Comparison of ENCODE assay signal across 13 cellular contexts in genomic region chr14:73143003-73143402, GRCh38.
DNase-seq lines count a peak whose midpoint lies in the region; ATAC-seq lines count a peak whose summit lies in the region.
"Had no signal": no experiment of that assay in that cellular context is flagged by ENCODE, and none has a peak within 500 bp of the region (broad histone marks: within the 10 kb centered on the region; RNA-seq: fewer than 3 reads in every experiment).

No MANE protein-coding gene starts in this region.

- no peak for ATAC-seq in memory B cell (ENCODE audit: low read depth)
- no peak for ATAC-seq in HG03039 (IDR thresholded peaks at IDR 0.05; ENCODE audit: unreplicated experiment)

- H3K27ac Mint-ChIP-seq in T-helper 2 cell treated with Interferon-gamma antibody and Interleukin-4, amounts not matched to agents 5 μg/mL and 100 μg/mL, for 36 hours: peak overlapping the region; percentile 39
- peak overlapping the region; percentile 65 for H3K27ac Mint-ChIP-seq in memory B cell
- H3K27ac Mint-ChIP-seq: activated naive CD8-positive, alpha-beta T cell treated with anti-CD3 and anti-CD28 coated beads, Interleukin-2, amount 10 ng/mL, durations not matched to agents 7 days and 5 days had no signal

- no peaks in the 10 kb centered on the region for H3K27me3 Mint-ChIP-seq in T-helper 2 cell treated with Interferon-gamma antibody and Interleukin-4, amounts not matched to agents 5 μg/mL and 100 μg/mL, for 36 hours (ENCODE audit: low read depth)
- H3K27me3 Mint-ChIP-seq in memory B cell: no peaks in the 10 kb centered on the region
- H3K27me3 Mint-ChIP-seq: activated naive CD8-positive, alpha-beta T cell treated with anti-CD3 and anti-CD28 coated beads, Interleukin-2, amount 10 ng/mL, durations not matched to agents 7 days and 5 days had no signal

- DNase-seq in T-helper 2 cell treated with Interferon-gamma antibody and Interleukin-4, amounts not matched to agents 5 μg/mL and 100 μg/mL, for 36 hours (ENCODE audit: low spot score): no peak
- DNase-seq in T-helper 2 cell (no peak), astrocyte of the hippocampus (ENCODE audit: low read depth, low spot score) (peak; percentile 25), memory B cell (ENCODE audit: low spot score in 2 of 2) (no peak), substantia nigra (lab: John Stamatoyannopoulos, UW) (peak in 45 of 49 donors; percentile 18 to 81 (median 54))
- no peak for DNase-seq in activated effector memory CD4-positive, alpha-beta T cell treated with Interleukin-2 at 50 U/mL for 16 hours
- DNase-seq in effector CD4-positive, alpha-beta T cell: no peak
- DNase-seq: 8988T; activated CD4-positive, alpha-beta T cell treated with anti-CD3 and anti-CD28 coated beads for 1 hour; activated naive CD8-positive, alpha-beta T cell treated with anti-CD3 and anti-CD28 coated beads, Interleukin-2, amount 10 ng/mL, durations not matched to agents 7 days and 5 days; DMS53; NCI-H345 had no signal

- no peak overlapping the region for H3K4me3 Mint-ChIP-seq in T-helper 2 cell treated with Interferon-gamma antibody and Interleukin-4, amounts not matched to agents 5 μg/mL and 100 μg/mL, for 36 hours
- H3K4me3 Mint-ChIP-seq in memory B cell: no peak overlapping the region
- H3K4me3 Mint-ChIP-seq: activated naive CD8-positive, alpha-beta T cell treated with anti-CD3 and anti-CD28 coated beads, Interleukin-2, amount 10 ng/mL, durations not matched to agents 7 days and 5 days had no signal

- peaks cover 25% of the 10 kb centered on the region for H3K36me3 Mint-ChIP-seq in T-helper 2 cell treated with Interferon-gamma antibody and Interleukin-4, amounts not matched to agents 5 μg/mL and 100 μg/mL, for 36 hours (ENCODE audit: low read depth)
- peaks cover 8% of the 10 kb centered on the region for H3K36me3 Mint-ChIP-seq in memory B cell

- H3K27ac ChIP-seq in substantia nigra (ENCODE audit: low read depth, low read length, poor library complexity, severe bottlenecking): peak overlapping the region; percentile 90

- H3K9me3 Mint-ChIP-seq in T-helper 2 cell treated with Interferon-gamma antibody and Interleukin-4, amounts not matched to agents 5 μg/mL and 100 μg/mL, for 36 hours: no peaks in the 10 kb centered on the region
- H3K9me3 Mint-ChIP-seq in memory B cell: no peaks in the 10 kb centered on the region
- H3K9me3 Mint-ChIP-seq: activated naive CD8-positive, alpha-beta T cell treated with anti-CD3 and anti-CD28 coated beads, Interleukin-2, amount 10 ng/mL, durations not matched to agents 7 days and 5 days had no signal

- H3K4me1 Mint-ChIP-seq in T-helper 2 cell treated with Interferon-gamma antibody and Interleukin-4, amounts not matched to agents 5 μg/mL and 100 μg/mL, for 36 hours (ENCODE audit: low read depth): peaks cover 20% of the 10 kb centered on the region
- H3K4me1 Mint-ChIP-seq in memory B cell: peaks cover 22% of the 10 kb centered on the region

Comparison
In these comparisons a context has a peak if more than half of its experiments do, and no peak if none do; other contexts are left out.
1. DNase-seq: peak in astrocyte of the hippocampus (single experiment) and substantia nigra (45 of 49); none in T-helper 2 cell treated with Interferon-gamma antibody and Interleukin-4, amounts not matched to agents 5 μg/mL and 100 μg/mL, for 36 hours (single experiment), T-helper 2 cell (0 of 5), memory B cell (0 of 2), activated effector memory CD4-positive, alpha-beta T cell treated with Interleukin-2 at 50 U/mL for 16 hours (single experiment) and effector CD4-positive, alpha-beta T cell (single experiment).